In the genomic region with DNA sequence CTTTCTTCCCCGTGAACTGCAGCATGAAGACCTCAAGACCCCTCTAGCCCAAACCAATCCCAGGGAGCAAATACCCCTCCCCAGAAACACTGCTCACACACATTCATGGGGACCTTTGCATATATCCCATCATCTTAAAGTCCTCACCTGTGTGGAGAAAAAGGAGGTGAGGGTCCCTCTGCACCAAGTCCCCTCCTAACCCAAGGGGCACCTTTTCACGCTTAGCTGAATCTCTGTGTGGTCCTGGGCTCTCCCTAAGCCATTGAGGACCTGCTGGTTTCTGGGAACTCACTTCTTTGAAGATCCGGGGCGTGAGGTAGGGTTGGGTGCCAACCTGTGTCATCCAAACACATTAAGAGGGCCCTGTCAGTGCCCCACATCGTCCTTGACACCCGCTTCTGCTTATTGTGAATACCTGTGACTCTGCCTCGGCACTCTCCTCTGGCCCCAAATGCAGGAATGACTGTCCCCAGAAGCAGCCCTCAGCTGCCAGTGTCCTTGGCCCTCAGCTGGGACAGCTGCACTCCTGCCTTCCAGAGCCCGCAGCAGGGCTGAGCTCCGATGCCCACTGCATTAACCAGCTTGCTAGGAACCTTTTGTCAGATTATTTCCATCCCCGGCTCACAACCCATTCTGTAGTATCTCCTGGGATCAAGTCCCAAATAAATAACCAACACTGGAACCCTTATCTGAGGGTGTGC, we compare ENCODE assay signal across 1 cellular context.
TF ChIP-seq lines count a peak whose summit lies in the region.

No MANE protein-coding gene starts in this region.

TF ChIP-seq in GM23338, 12 proteins besides CTCF, POLR2A, EP300 and RAD21 (continued from another document):
- no peak for TF ChIP-seq ZNF114 (CRISPR knock-in tag; IDR thresholded peaks at IDR 0.05)
